8 cellular contexts compared by ENCODE assay signal in the genomic region with DNA sequence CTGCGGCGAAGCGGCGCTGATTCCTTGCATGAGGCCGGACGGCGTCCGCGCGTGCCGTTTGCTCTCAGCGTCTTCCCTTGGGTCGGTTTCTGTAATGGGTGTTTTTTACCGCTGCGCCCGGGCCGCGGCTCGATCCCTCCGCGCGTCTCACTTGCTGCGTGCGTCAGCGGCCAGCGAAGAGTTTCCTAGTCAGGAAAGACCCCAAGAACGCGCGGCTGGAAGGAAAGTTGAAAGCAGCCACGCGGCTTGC.
DNase-seq lines count a peak whose midpoint lies in the region; ATAC-seq and TF ChIP-seq lines count a peak whose summit lies in the region.

No MANE protein-coding gene starts in this region.

- H3K9ac ChIP-seq in GM23248 = peak overlapping the region; percentile 100

- no peaks in the 10 kb centered on the region for H3K36me3 Mint-ChIP-seq in CD4-positive, CD25-positive, alpha-beta regulatory T cell
- no peaks in the 10 kb centered on the region for H3K36me3 Mint-ChIP-seq in activated CD8-positive, alpha-beta T cell treated with anti-CD3 and anti-CD28 coated beads, Interleukin-2, amount 10 ng/mL, durations not matched to agents 7 days and 5 days (ENCODE audit: low read depth)
- no peaks in the 10 kb centered on the region for H3K36me3 Mint-ChIP-seq in natural killer cell

- no peaks in the 10 kb centered on the region for H3K9me3 ChIP-seq in CD4-positive, CD25-positive, alpha-beta regulatory T cell (ENCODE audit: control insufficient read depth in 2 of 2, low read length in 2 of 2)
- no peaks in the 10 kb centered on the region for H3K9me3 ChIP-seq in GM23248 (ENCODE audit: low read depth)
- H3K9me3 ChIP-seq in aorta (ENCODE audit: control insufficient read depth, low read length) = no peaks in the 10 kb centered on the region

- H3K4me2 ChIP-seq in GM23248 (ENCODE audit: unreplicated experiment) = peak overlapping the region; percentile 83

- in situ Hi-C loops in GM23248 (cut with MboI) = loop anchor here (10.0 to 25.0 kb wide), 5 partner anchors 323 to 1048 kb away; no protein-coding TSS in a partner anchor

- H3K79me2 ChIP-seq in GM23248 (ENCODE audit: insufficient read depth) = peaks cover 48% of the 10 kb centered on the region

- H3F3A ChIP-seq in GM23248 (ENCODE audit: insufficient read depth) = peaks cover 30% of the 10 kb centered on the region

- no peak overlapping the region; the same call in 1 of the 2 replicates for H2AFZ ChIP-seq in GM23248

- ATAC-seq in CD4-positive, CD25-positive, alpha-beta regulatory T cell (ENCODE audit: low read depth in 2 of 2) = no peak
- no peak for ATAC-seq in activated CD8-positive, alpha-beta T cell treated with anti-CD3 and anti-CD28 coated beads, Interleukin-2, amount 10 ng/mL, durations not matched to agents 7 days and 5 days
- ATAC-seq in natural killer cell (peak; percentile 0 to 27 (median 9)), aorta (ENCODE audit: low FRiP score) (no peak), HG02981 (IDR thresholded peaks at IDR 0.05; ENCODE audit: unreplicated experiment) (no peak)

- WGBS in GM23248 (ENCODE audit: low coverage in 1 of 2, low lambda C conversion rate in 2 of 2, missing lambda C conversion rate in 2 of 2), 2 experiments = 0 to 1% methylated on average over 14 to 21 of the region's 31 CpGs
- WGBS in aorta, 2 donors = 1% methylated on average over 27 to 31 of the region's 31 CpGs

- H3K27me3 ChIP-seq in CD4-positive, CD25-positive, alpha-beta regulatory T cell (ENCODE audit: control insufficient read depth, insufficient read depth, low read length) = no peaks in the 10 kb centered on the region
- H3K27me3 ChIP-seq in GM23248 (replicated peaks; ENCODE audit: insufficient read depth) = no peaks in the 10 kb centered on the region
- no peaks in the 10 kb centered on the region for H3K27me3 ChIP-seq in aorta (ENCODE audit: control insufficient read depth in 1 of 2, insufficient read depth in 2 of 2, low read length in 1 of 2)

- H4K20me1 ChIP-seq in GM23248 (ENCODE audit: insufficient read depth) = no peaks in the 10 kb centered on the region

- H3K4me3 Mint-ChIP-seq in CD4-positive, CD25-positive, alpha-beta regulatory T cell = peak overlapping the region; percentile 89 to 93 (median 90)
- H3K4me3 Mint-ChIP-seq in activated CD8-positive, alpha-beta T cell treated with anti-CD3 and anti-CD28 coated beads, Interleukin-2, amount 10 ng/mL, durations not matched to agents 7 days and 5 days = peak overlapping the region; percentile 81
- peak overlapping the region; percentile 96 for H3K4me3 Mint-ChIP-seq in natural killer cell

- H3K36me3 ChIP-seq in CD4-positive, CD25-positive, alpha-beta regulatory T cell (ENCODE audit: control insufficient read depth, insufficient read depth, low read length) = no peaks in the 10 kb centered on the region
- H3K36me3 ChIP-seq in GM23248 (ENCODE audit: low read depth) = peaks cover 17% of the 10 kb centered on the region
- H3K36me3 ChIP-seq in aorta (ENCODE audit: control insufficient read depth in 1 of 2, insufficient read depth in 2 of 2, low read length in 1 of 2) = no peaks in the 10 kb centered on the region

- H3K27ac ChIP-seq in CD4-positive, CD25-positive, alpha-beta regulatory T cell (ENCODE audit: insufficient read depth, low read length, poor library complexity, severe bottlenecking) = peak overlapping the region; percentile 88
- H3K27ac ChIP-seq in GM23248 = peak overlapping the region; percentile 99
- peak overlapping the region in 1 of 2 donors; percentile 48 for H3K27ac ChIP-seq in aorta (ENCODE audit: low read depth in 1 of 2, low read length in 2 of 2)

- peak in 1 of 3 donors; percentile 75 for DNase-seq in CD4-positive, CD25-positive, alpha-beta regulatory T cell
- DNase-seq in GM23248 (peak; percentile 88), NCI-H1092 treated with DMSO at 0.1 percent for 48 hours (lab: John Stamatoyannopoulos, UW) (peak; percentile 30), erythroblast (lab: John Stamatoyannopoulos, UW) (peak; percentile 78 to 81), natural killer cell (peak; percentile 62), aorta (peak; percentile 75 to 89)
- DNase-seq in activated CD8-positive, alpha-beta T cell treated with anti-CD3 and anti-CD28 coated beads, Interleukin-2, amount 10 ng/mL, durations not matched to agents 7 days and 5 days = peak; percentile 56

- no peak for TF ChIP-seq CTCF in natural killer cell (IDR thresholded peaks at IDR 0.05)

- POLR2A ChIA-PET in activated CD8-positive, alpha-beta T cell treated with anti-CD3 and anti-CD28 coated beads, Interleukin-2, amount 10 ng/mL, durations not matched to agents 7 days and 5 days (lab: Charles Lee) = interaction anchor here (1.0 to 2.4 kb wide), 6 partner anchors 47 to 161 kb away, joined by 4 to 18 read pairs (median 6); no protein-coding TSS in a partner anchor

- peaks cover 24 to 61% (median 31%) of the 10 kb centered on the region in 4 donors for H3K4me1 Mint-ChIP-seq in CD4-positive, CD25-positive, alpha-beta regulatory T cell
- H3K4me1 Mint-ChIP-seq in activated CD8-positive, alpha-beta T cell treated with anti-CD3 and anti-CD28 coated beads, Interleukin-2, amount 10 ng/mL, durations not matched to agents 7 days and 5 days (ENCODE audit: low read depth) = peaks cover 45% of the 10 kb centered on the region
- peaks cover 20 to 36% of the 10 kb centered on the region in 2 donors for H3K4me1 Mint-ChIP-seq in natural killer cell

- intact Hi-C loops in natural killer cell (cut with micrococcal nuclease) (loop anchor here (2.0 to 5.0 kb wide), 3 partner anchors 46 to 333 kb away; no protein-coding TSS in a partner anchor), aorta (cut with DNase I) (loop anchor here (5.0 to 10.0 kb wide), 8 partner anchors 82 to 1136 kb away; no protein-coding TSS in a partner anchor)

- no peak overlapping the region for H3K4me3 ChIP-seq in CD4-positive, CD25-positive, alpha-beta regulatory T cell (ENCODE audit: low read depth, low read length)
- H3K4me3 ChIP-seq in GM23248 (peak overlapping the region; percentile 97), aorta (ENCODE audit: low read length in 2 of 2) (peak overlapping the region; percentile 63 to 68)

- TF ChIP-seq POLR2A in erythroblast (IDR thresholded peaks at IDR 0.05; ENCODE audit: low read length) = no peak

- H3K27me3 Mint-ChIP-seq in CD4-positive, CD25-positive, alpha-beta regulatory T cell = peaks cover 4% of the 10 kb centered on the region
- H3K27me3 Mint-ChIP-seq in activated CD8-positive, alpha-beta T cell treated with anti-CD3 and anti-CD28 coated beads, Interleukin-2, amount 10 ng/mL, durations not matched to agents 7 days and 5 days (ENCODE audit: low read depth) = peaks cover 8% of the 10 kb centered on the region
- no peaks in the 10 kb centered on the region for H3K27me3 Mint-ChIP-seq in natural killer cell (ENCODE audit: low read depth in 2 of 2)

- CTCF ChIA-PET in activated CD8-positive, alpha-beta T cell treated with anti-CD3 and anti-CD28 coated beads, Interleukin-2, amount 10 ng/mL, durations not matched to agents 7 days and 5 days (lab: Charles Lee) = interaction anchor here (0.7 to 8.9 kb wide), 29 partner anchors 9 to 951 kb away, joined by 3 to 106 read pairs (median 5); a partner anchor contains a TSS

- H3K9me3 Mint-ChIP-seq in CD4-positive, CD25-positive, alpha-beta regulatory T cell = peaks cover 0 to 1% (median 0%) of the 10 kb centered on the region in 7 donors
- H3K9me3 Mint-ChIP-seq in activated CD8-positive, alpha-beta T cell treated with anti-CD3 and anti-CD28 coated beads, Interleukin-2, amount 10 ng/mL, durations not matched to agents 7 days and 5 days (ENCODE audit: insufficient read depth) = no peaks in the 10 kb centered on the region
- no peaks in the 10 kb centered on the region for H3K9me3 Mint-ChIP-seq in natural killer cell

- H3K27ac Mint-ChIP-seq in CD4-positive, CD25-positive, alpha-beta regulatory T cell = peak overlapping the region in 2 of 3 donors; percentile 89 to 95
- H3K27ac Mint-ChIP-seq in activated CD8-positive, alpha-beta T cell treated with anti-CD3 and anti-CD28 coated beads, Interleukin-2, amount 10 ng/mL, durations not matched to agents 7 days and 5 days = peak overlapping the region; percentile 83
- H3K27ac Mint-ChIP-seq in natural killer cell = peak overlapping the region; percentile 87 to 91

- H3K4me1 ChIP-seq in CD4-positive, CD25-positive, alpha-beta regulatory T cell (ENCODE audit: control insufficient read depth, insufficient read depth, low read length, poor library complexity, severe bottlenecking) = peaks cover 59% of the 10 kb centered on the region
- H3K4me1 ChIP-seq in GM23248 (ENCODE audit: insufficient read depth) = peaks cover 19% of the 10 kb centered on the region
- H3K4me1 ChIP-seq in aorta (ENCODE audit: control insufficient read depth in 1 of 2, insufficient read depth in 2 of 2, low read length in 2 of 2) = no peaks in the 10 kb centered on the region

- H3K9me2 ChIP-seq in GM23248 (ENCODE audit: insufficient read depth) = no peaks in the 10 kb centered on the region

Comparison
In these comparisons a context has a peak if more than half of its experiments do, and no peak if none do; other contexts are left out.
1. ATAC-seq: peak in natural killer cell (3 of 3); none in CD4-positive, CD25-positive, alpha-beta regulatory T cell (0 of 2), activated CD8-positive, alpha-beta T cell treated with anti-CD3 and anti-CD28 coated beads, Interleukin-2, amount 10 ng/mL, durations not matched to agents 7 days and 5 days (single experiment), aorta (single experiment) and HG02981 (single experiment).
2. Peak in every context shown above with its lines, with median percentiles within 50 percentile points of each other: H3K27ac Mint-ChIP-seq and H3K4me3 Mint-ChIP-seq.